ENCODE assay signal across 8 cellular contexts in genomic region chr6:84228198-84228543, GRCh38. TPM values are rescaled to one million over a fixed set of nuclear protein-coding genes. Genes with fewer than 3 reads are reported as not detected.
DNase-seq lines count a peak whose midpoint lies in the region; ATAC-seq and TF ChIP-seq lines count a peak whose summit lies in the region.

No MANE protein-coding gene starts in this region.

- DNase-seq in HFFc6: no peak
- DNase-seq in body of pancreas: no peak
- DNase-seq in NCI-H1092 (lab: John Stamatoyannopoulos, UW): no peak
- no peak for DNase-seq in erythroblast (lab: John Stamatoyannopoulos, UW)

- H3K36me3 ChIP-seq in body of pancreas (replicated peaks in 1 of 2; ENCODE audit: insufficient read depth in 1 of 2, low read depth in 2 of 2) (no peaks in the 10 kb centered on the region), muscle layer of duodenum (ENCODE audit: control insufficient read depth in 1 of 2, insufficient read depth in 2 of 2, low read length in 2 of 2) (no peaks in the 10 kb centered on the region)

- H3K27me3 ChIP-seq in body of pancreas (no peaks in the 10 kb centered on the region), muscle layer of duodenum (ENCODE audit: low read depth, low read length) (peaks cover 8% of the 10 kb centered on the region)

- H3K27ac Mint-ChIP-seq in HFFc6: no peak overlapping the region

- no peaks in the 10 kb centered on the region for H3K9me3 ChIP-seq in body of pancreas
- no peaks in the 10 kb centered on the region for H3K9me3 ChIP-seq in muscle layer of duodenum (ENCODE audit: control insufficient read depth in 1 of 2, low read length in 2 of 2)

- 0 to 6% methylated on average over 1 of the region's 1 CpG for WGBS in body of pancreas, 2 donors

- intact Hi-C loops in body of pancreas (cut with DNase I): no loop called here

- peak overlapping the region; percentile 94 for H3K4me3 Mint-ChIP-seq in HFFc6

- ATAC-seq in body of pancreas (peak; percentile 3), GM19397 (IDR thresholded peaks at IDR 0.05; ENCODE audit: unreplicated experiment) (no peak), GM21423 (IDR thresholded peaks at IDR 0.05; ENCODE audit: unreplicated experiment) (no peak)

- no peaks in the 10 kb centered on the region for H3K9me3 Mint-ChIP-seq in HFFc6

- TF ChIP-seq CTCF in C4-2B (conservative IDR thresholded peaks at IDR 0.05) (peak; percentile 49), HFFc6 (IDR thresholded peaks at IDR 0.05) (no peak; the same call in none of the 2 replicates), body of pancreas (IDR thresholded peaks at IDR 0.05) (peak in 1 of 7 experiments; percentile 5)

- no peaks in the 10 kb centered on the region for H3K36me3 Mint-ChIP-seq in HFFc6 (ENCODE audit: low read depth)

- peaks cover 29% of the 10 kb centered on the region for H3K4me1 Mint-ChIP-seq in HFFc6 (ENCODE audit: low read depth)

- H3K27me3 Mint-ChIP-seq in HFFc6 (ENCODE audit: insufficient read depth): peaks cover 6% of the 10 kb centered on the region

- H3K4me1 ChIP-seq in body of pancreas (peaks cover 13% of the 10 kb centered on the region), muscle layer of duodenum (ENCODE audit: control insufficient read depth in 1 of 2, insufficient read depth in 2 of 2, low read length in 2 of 2) (no peaks in the 10 kb centered on the region)

- H3K27ac ChIP-seq in C4-2B (no peak overlapping the region; the same call in 1 of the 2 replicates), body of pancreas (peak overlapping the region in 3 of 4 donors; percentile 74 to 90 (median 78)), muscle layer of duodenum (ENCODE audit: low read length) (peak overlapping the region; percentile 85)

- TF ChIP-seq POLR2A in body of pancreas (IDR thresholded peaks at IDR 0.05): no peak
- TF ChIP-seq POLR2A in erythroblast (IDR thresholded peaks at IDR 0.05; ENCODE audit: low read length): no peak

- H3K4me3 ChIP-seq in body of pancreas: peak overlapping the region; percentile 51 to 60
- peak overlapping the region; percentile 76 to 97 for H3K4me3 ChIP-seq in muscle layer of duodenum (ENCODE audit: low read depth in 1 of 2, low read length in 2 of 2)

RNA-seq across cellular contexts. Expression of gene CEP162, which starts 0.7 kb away (rescaled TPM):
- total RNA-seq in HFFc6 (2021; fragmentation: NEBNext Ultra II Directional; extraction: Animal tissue kit (Norgen Biotek cat#: 25700)): 1 to 10 TPM; 2.1 to 3.7 (median 3.1) TPM
- total RNA-seq in body of pancreas: 1 to 10 TPM; 3.0 to 9.6 TPM
